ENCODE assay signal across 26 cellular contexts in genomic region chr13:98303858-98304257, GRCh38.
"Had no signal": no experiment of that assay in that cellular context is flagged by ENCODE, and none has a peak within 500 bp of the region (broad histone marks: within the 10 kb centered on the region; RNA-seq: fewer than 3 reads in every experiment).

No MANE protein-coding gene starts in this region.

- H3K4me3 ChIP-seq: MG63, PC-9 had no signal

- H3K27me3 ChIP-seq: MG63 had no signal

- H3K9me3 Mint-ChIP-seq: activated CD4-positive, alpha-beta memory T cell treated with anti-CD3 and anti-CD28 coated beads for 36 hours; activated CD4-positive, alpha-beta T cell treated with anti-CD3 and anti-CD28 coated beads, Interleukin-2, amount 10 ng/mL, durations not matched to agents 7 days and 5 days; activated naive CD4-positive, alpha-beta T cell treated with anti-CD3 and anti-CD28 coated beads for 36 hours; activated T-cell treated with anti-CD3 and anti-CD28 coated beads, Interleukin-2, amount 50 U/mL, for 4 hours; central memory CD8-positive, alpha-beta T cell had no signal

- H3K36me3 ChIP-seq: MG63 had no signal

- ATAC-seq: activated T-cell treated with anti-CD3 and anti-CD28 coated beads, Interleukin-2, amount 50 U/mL, for 4 hours; T-helper 17 cell had no signal

- FAIRE-seq: astrocyte, TTC549 had no signal

- H3K36me3 Mint-ChIP-seq: activated CD4-positive, alpha-beta memory T cell treated with anti-CD3 and anti-CD28 coated beads for 36 hours; activated naive CD8-positive, alpha-beta T cell had no signal

- H2AFZ ChIP-seq: PC-9 had no signal

- H3K4me1 Mint-ChIP-seq: activated CD4-positive, alpha-beta T cell treated with anti-CD3 and anti-CD28 coated beads, Interleukin-2, amount 10 ng/mL, durations not matched to agents 7 days and 5 days; central memory CD8-positive, alpha-beta T cell had no signal

- H3K27ac Mint-ChIP-seq: activated CD4-positive, alpha-beta memory T cell treated with anti-CD3 and anti-CD28 coated beads for 36 hours; activated CD4-positive, alpha-beta T cell treated with anti-CD3 and anti-CD28 coated beads, Interleukin-2, amount 10 ng/mL, durations not matched to agents 7 days and 5 days; activated naive CD4-positive, alpha-beta T cell treated with anti-CD3 and anti-CD28 coated beads for 36 hours; activated naive CD8-positive, alpha-beta T cell; T-helper 17 cell had no signal

- H3K27ac ChIP-seq: PC-9 had no signal

- DNase-seq: activated CD4-positive, alpha-beta memory T cell treated with anti-CD3 and anti-CD28 coated beads for 36 hours; activated CD4-positive, alpha-beta T cell treated with anti-CD3 and anti-CD28 coated beads, Interleukin-2, amount 10 ng/mL, durations not matched to agents 7 days and 5 days; activated CD4-positive, CD25-positive, alpha-beta regulatory T cell; activated CD8-positive, alpha-beta memory T cell treated with anti-CD3 and anti-CD28 coated beads for 24 hours; activated gamma-delta T cell; activated naive CD4-positive, alpha-beta T cell treated with anti-CD3 and anti-CD28 coated beads for 36 hours; activated T-cell treated with anti-CD3 and anti-CD28 coated beads, Interleukin-2, amount 50 U/mL, for 4 hours; amygdala; MG63; MV-4-11; NCI-H1092 treated with DMSO at 0.1 percent for 48 hours; NCI-H1417 treated with DMSO at 0.1 percent for 48 hours; NCI-H1694; NCI-H2029; NCI-H2107; NCI-H510A treated with DMSO at 0.1 percent for 48 hours; NCI-H69; PC-9; SHP77 treated with DMSO at 0.1 percent for 48 hours; T-helper 17 cell; T-helper 9 cell had no signal

- H3K4me2 ChIP-seq: PC-9 had no signal

- H3K27me3 Mint-ChIP-seq: brain had no signal

- H3K4me3 Mint-ChIP-seq: activated CD4-positive, alpha-beta memory T cell treated with anti-CD3 and anti-CD28 coated beads for 36 hours; activated CD4-positive, alpha-beta T cell treated with anti-CD3 and anti-CD28 coated beads, Interleukin-2, amount 10 ng/mL, durations not matched to agents 7 days and 5 days; activated naive CD4-positive, alpha-beta T cell treated with anti-CD3 and anti-CD28 coated beads for 36 hours; activated naive CD8-positive, alpha-beta T cell; activated T-cell treated with anti-CD3 and anti-CD28 coated beads, Interleukin-2, amount 50 U/mL, for 4 hours; brain; central memory CD8-positive, alpha-beta T cell; T-helper 17 cell had no signal

- H3K9me3 ChIP-seq: MG63 had no signal
